ENCODE assay signal across 29 cellular contexts in the genomic region with DNA sequence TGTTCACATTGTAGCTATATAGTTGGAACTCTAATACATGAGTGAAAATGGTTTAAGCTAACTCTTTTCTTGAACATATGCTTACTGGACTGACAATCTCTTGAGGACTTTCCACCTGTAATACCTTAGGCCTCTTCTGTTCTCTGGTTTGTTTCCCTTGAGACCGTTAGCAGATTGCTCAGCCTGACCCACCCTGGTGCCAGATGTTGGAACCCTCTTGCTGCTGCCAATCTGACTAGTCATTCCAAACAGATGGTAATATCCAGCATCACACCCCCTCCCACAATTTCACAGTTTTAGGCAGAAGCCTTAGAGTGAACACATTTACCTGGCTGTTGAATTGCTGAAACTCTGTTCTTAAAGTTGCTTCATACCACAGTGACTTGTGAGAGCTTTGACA. TPM values are rescaled to one million over a fixed set of nuclear protein-coding genes. Genes with fewer than 3 reads are reported as not detected.
DNase-seq lines count a peak whose midpoint lies in the region; ATAC-seq and TF ChIP-seq lines count a peak whose summit lies in the region.
"Had no signal": no experiment of that assay in that cellular context is flagged by ENCODE, and none has a peak within 500 bp of the region (broad histone marks: within the 10 kb centered on the region; RNA-seq: fewer than 3 reads in every experiment).

No MANE protein-coding gene starts in this region.

- peaks cover 20% of the 10 kb centered on the region for H3K4me1 Mint-ChIP-seq in WTC11
- H3K4me1 Mint-ChIP-seq: activated CD8-positive, alpha-beta memory T cell treated with anti-CD3 and anti-CD28 coated beads, Interleukin-2, amount 10 ng/mL, durations not matched to agents 7 days and 5 days; activated naive CD4-positive, alpha-beta T cell treated with anti-CD3 and anti-CD28 coated beads, Interleukin-2, amount 10 ng/mL, durations not matched to agents 7 days and 5 days; CD4-positive, alpha-beta memory T cell; immature natural killer cell; natural killer cell had no signal

- H3K4me1 ChIP-seq in muscle layer of colon (ENCODE audit: insufficient read depth, low read length) (peaks cover 56% of the 10 kb centered on the region), tibial artery (peaks cover 0 to 98% (median 41%) of the 10 kb centered on the region in 4 donors)

- H3K9me3 ChIP-seq in muscle layer of colon (ENCODE audit: low read length) (no peaks in the 10 kb centered on the region), tibial artery (no peaks in the 10 kb centered on the region)
- H3K9me3 ChIP-seq: upper lobe of left lung had no signal

- ATAC-seq in WTC11 = no peak
- ATAC-seq in stimulated activated naive CD8-positive, alpha-beta T cell treated with anti-CD3 and anti-CD28 coated beads, Interleukin-15, Interleukin-2, amounts not matched to agents 100 U/mL and 50 U/mL, for 24 hours = no peak
- ATAC-seq: activated CD8-positive, alpha-beta memory T cell treated with anti-CD3 and anti-CD28 coated beads, Interleukin-2, amount 10 ng/mL, durations not matched to agents 7 days and 5 days; GM23338; K562; natural killer cell had no signal

- H3K9me3 Mint-ChIP-seq in WTC11 = peaks cover 14% of the 10 kb centered on the region

- peaks cover 29% of the 10 kb centered on the region for H3K36me3 Mint-ChIP-seq in WTC11
- H3K36me3 Mint-ChIP-seq: activated CD8-positive, alpha-beta memory T cell treated with anti-CD3 and anti-CD28 coated beads, Interleukin-2, amount 10 ng/mL, durations not matched to agents 7 days and 5 days; activated naive CD4-positive, alpha-beta T cell treated with anti-CD3 and anti-CD28 coated beads, Interleukin-2, amount 10 ng/mL, durations not matched to agents 7 days and 5 days; immature natural killer cell; natural killer cell had no signal

- no peak for TF ChIP-seq CTCF in WTC11 (IDR thresholded peaks at IDR 0.05)
- TF ChIP-seq CTCF in tibial artery (IDR thresholded peaks at IDR 0.05) = no peak

- H3K36me3 ChIP-seq in muscle layer of colon (ENCODE audit: insufficient read depth, low read length) (peaks cover 23% of the 10 kb centered on the region), tibial artery (peaks cover 0 to 6% (median 0%) of the 10 kb centered on the region in 3 donors)
- H3K36me3 ChIP-seq: upper lobe of left lung had no signal

- H3K27ac ChIP-seq in muscle layer of colon (ENCODE audit: low read depth, low read length) (peak overlapping the region; percentile 61), tibial artery (peak overlapping the region; percentile 89 to 94)
- H3K27ac ChIP-seq: 22Rv1, dorsolateral prefrontal cortex, VCaP had no signal

- DNase-seq in NCI-H82 (lab: John Stamatoyannopoulos, UW) = peak; percentile 32
- DNase-seq in NCI-H82 treated with DMSO at 0.1 percent for 48 hours (lab: John Stamatoyannopoulos, UW; ENCODE audit: unreplicated experiment) = no peak
- DNase-seq in WTC11 (ENCODE audit: low spot score) = no peak
- DNase-seq in tibial artery = no peak
- DNase-seq in NCI-H446 (lab: John Stamatoyannopoulos, UW) = no peak
- no peak for DNase-seq in T-helper 9 cell
- DNase-seq in stimulated activated naive CD8-positive, alpha-beta T cell treated with anti-CD3 and anti-CD28 coated beads, Interleukin-15, Interleukin-2, amounts not matched to agents 100 U/mL and 50 U/mL, for 24 hours = no peak
- DNase-seq: activated CD4-positive, alpha-beta T cell treated with anti-CD3 and anti-CD28 coated beads, Interleukin-2, amount 50 U/mL, for 1 hour; activated CD8-positive, alpha-beta memory T cell treated with anti-CD3 and anti-CD28 coated beads, Interleukin-2, amount 10 ng/mL, durations not matched to agents 7 days and 5 days; activated naive CD4-positive, alpha-beta T cell treated with anti-CD3 and anti-CD28 coated beads, Interleukin-2, amount 10 ng/mL, durations not matched to agents 7 days and 5 days; amygdala; caudate nucleus; CD4-positive, alpha-beta memory T cell; DMS153; dorsolateral prefrontal cortex; immature natural killer cell; natural killer cell; NCI-H1436; retina; stimulated activated CD4-positive, alpha-beta T cell treated with anti-CD3 and anti-CD28 coated beads, Interleukin-4, amount 100 ng/mL, for 4 hours; upper lobe of left lung had no signal

- peak overlapping the region; percentile 17 for H3K9ac ChIP-seq in muscle layer of colon (ENCODE audit: low read length)

- intact Hi-C loops in tibial artery (cut with DNase I; ENCODE audit: low total_unique reads) = no loop called here

- H3K4me3 Mint-ChIP-seq in WTC11 = no peak overlapping the region
- H3K4me3 Mint-ChIP-seq: activated CD8-positive, alpha-beta memory T cell treated with anti-CD3 and anti-CD28 coated beads, Interleukin-2, amount 10 ng/mL, durations not matched to agents 7 days and 5 days; activated naive CD4-positive, alpha-beta T cell treated with anti-CD3 and anti-CD28 coated beads, Interleukin-2, amount 10 ng/mL, durations not matched to agents 7 days and 5 days; activated T-helper 1 cell treated with anti-CD3 and anti-CD28 coated beads, Interleukin-12 subunit alpha, Interleukin-12 subunit beta, Interleukin-2, Interleukin-4 antibody, amounts not matched to agents 30 ng/mL and 10 ng/mL and 1 ng/mL, durations not matched to agents 14 hours and 24 hours and 36 hours; CD4-positive, alpha-beta memory T cell; GM23338; immature natural killer cell; natural killer cell; stimulated activated naive CD8-positive, alpha-beta T cell treated with anti-CD3 and anti-CD28 coated beads, Interleukin-15, Interleukin-2, amounts not matched to agents 100 ng/mL and 50 ng/mL, for 24 hours; T-helper 2 cell treated with Interferon-gamma antibody and Interleukin-4, amounts not matched to agents 5 μg/mL and 100 μg/mL, for 36 hours had no signal

- H3K4me3 ChIP-seq in muscle layer of colon (ENCODE audit: low read depth in 1 of 2, low read length in 2 of 2) (no peak overlapping the region), tibial artery (peak overlapping the region in 1 of 2 donors; percentile 15)
- H3K4me3 ChIP-seq: dorsolateral prefrontal cortex, GM23338, K562, upper lobe of left lung had no signal

- peak overlapping the region; percentile 1; the same call in 1 of the 2 replicates for H3K27ac Mint-ChIP-seq in WTC11
- H3K27ac Mint-ChIP-seq: activated CD8-positive, alpha-beta memory T cell treated with anti-CD3 and anti-CD28 coated beads, Interleukin-2, amount 10 ng/mL, durations not matched to agents 7 days and 5 days; activated naive CD4-positive, alpha-beta T cell treated with anti-CD3 and anti-CD28 coated beads, Interleukin-2, amount 10 ng/mL, durations not matched to agents 7 days and 5 days; activated T-helper 1 cell treated with anti-CD3 and anti-CD28 coated beads, Interleukin-12 subunit alpha, Interleukin-12 subunit beta, Interleukin-2, Interleukin-4 antibody, amounts not matched to agents 30 ng/mL and 10 ng/mL and 1 ng/mL, durations not matched to agents 14 hours and 24 hours and 36 hours; CD4-positive, alpha-beta memory T cell; immature natural killer cell; natural killer cell; stimulated activated naive CD8-positive, alpha-beta T cell treated with anti-CD3 and anti-CD28 coated beads, Interleukin-15, Interleukin-2, amounts not matched to agents 100 ng/mL and 50 ng/mL, for 24 hours; T-helper 2 cell treated with Interferon-gamma antibody and Interleukin-4, amounts not matched to agents 5 μg/mL and 100 μg/mL, for 36 hours had no signal

- CTCF ChIA-PET in WTC11 (lab: Charles Lee) = no interaction called here

- no peaks in the 10 kb centered on the region for H3K27me3 Mint-ChIP-seq in WTC11 (ENCODE audit: low read depth)
- H3K27me3 Mint-ChIP-seq: activated naive CD4-positive, alpha-beta T cell treated with anti-CD3 and anti-CD28 coated beads, Interleukin-2, amount 10 ng/mL, durations not matched to agents 7 days and 5 days; stimulated activated naive CD8-positive, alpha-beta T cell treated with anti-CD3 and anti-CD28 coated beads, Interleukin-15, Interleukin-2, amounts not matched to agents 100 ng/mL and 50 ng/mL, for 24 hours had no signal

- H3K27me3 ChIP-seq in muscle layer of colon (ENCODE audit: control insufficient read depth in 1 of 2, insufficient read depth in 2 of 2, low read length in 2 of 2) = no peaks in the 10 kb centered on the region
- H3K27me3 ChIP-seq in tibial artery = no peaks in the 10 kb centered on the region
- H3K27me3 ChIP-seq: dorsolateral prefrontal cortex, upper lobe of left lung had no signal

- POLR2A ChIA-PET in WTC11 (lab: Charles Lee) = no interaction called here

TF ChIP-seq in WTC11, 78 proteins besides CTCF, POLR2A, EP300 and RAD21 (continues in another document):
- TF ChIP-seq NR1H2 (CRISPR knock-in tag; IDR thresholded peaks at IDR 0.05) = no peak
- TF ChIP-seq GRHL2 (CRISPR knock-in tag; IDR thresholded peaks at IDR 0.05; ENCODE audit: insufficient replicate concordance, severe bottlenecking) = no peak
- TF ChIP-seq, protein P1, sequence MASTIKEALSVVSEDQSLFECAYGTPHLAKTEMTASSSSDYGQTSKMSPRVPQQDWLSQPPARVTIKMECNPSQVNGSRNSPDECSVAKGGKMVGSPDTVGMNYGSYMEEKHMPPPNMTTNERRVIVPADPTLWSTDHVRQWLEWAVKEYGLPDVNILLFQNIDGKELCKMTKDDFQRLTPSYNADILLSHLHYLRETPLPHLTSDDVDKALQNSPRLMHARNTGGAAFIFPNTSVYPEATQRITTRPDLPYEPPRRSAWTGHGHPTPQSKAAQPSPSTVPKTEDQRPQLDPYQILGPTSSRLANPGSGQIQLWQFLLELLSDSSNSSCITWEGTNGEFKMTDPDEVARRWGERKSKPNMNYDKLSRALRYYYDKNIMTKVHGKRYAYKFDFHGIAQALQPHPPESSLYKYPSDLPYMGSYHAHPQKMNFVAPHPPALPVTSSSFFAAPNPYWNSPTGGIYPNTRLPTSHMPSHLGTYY (CRISPR knock-in tag; IDR thresholded peaks at IDR 0.05) = no peak
- TF ChIP-seq MYBL2 (CRISPR knock-in tag; IDR thresholded peaks at IDR 0.05) = no peak
- no peak for TF ChIP-seq TP53 (CRISPR knock-in tag; IDR thresholded peaks at IDR 0.05)
- TF ChIP-seq, protein P2, sequence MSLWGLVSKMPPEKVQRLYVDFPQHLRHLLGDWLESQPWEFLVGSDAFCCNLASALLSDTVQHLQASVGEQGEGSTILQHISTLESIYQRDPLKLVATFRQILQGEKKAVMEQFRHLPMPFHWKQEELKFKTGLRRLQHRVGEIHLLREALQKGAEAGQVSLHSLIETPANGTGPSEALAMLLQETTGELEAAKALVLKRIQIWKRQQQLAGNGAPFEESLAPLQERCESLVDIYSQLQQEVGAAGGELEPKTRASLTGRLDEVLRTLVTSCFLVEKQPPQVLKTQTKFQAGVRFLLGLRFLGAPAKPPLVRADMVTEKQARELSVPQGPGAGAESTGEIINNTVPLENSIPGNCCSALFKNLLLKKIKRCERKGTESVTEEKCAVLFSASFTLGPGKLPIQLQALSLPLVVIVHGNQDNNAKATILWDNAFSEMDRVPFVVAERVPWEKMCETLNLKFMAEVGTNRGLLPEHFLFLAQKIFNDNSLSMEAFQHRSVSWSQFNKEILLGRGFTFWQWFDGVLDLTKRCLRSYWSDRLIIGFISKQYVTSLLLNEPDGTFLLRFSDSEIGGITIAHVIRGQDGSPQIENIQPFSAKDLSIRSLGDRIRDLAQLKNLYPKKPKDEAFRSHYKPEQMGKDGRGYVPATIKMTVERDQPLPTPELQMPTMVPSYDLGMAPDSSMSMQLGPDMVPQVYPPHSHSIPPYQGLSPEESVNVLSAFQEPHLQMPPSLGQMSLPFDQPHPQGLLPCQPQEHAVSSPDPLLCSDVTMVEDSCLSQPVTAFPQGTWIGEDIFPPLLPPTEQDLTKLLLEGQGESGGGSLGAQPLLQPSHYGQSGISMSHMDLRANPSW (CRISPR knock-in tag; conservative IDR thresholded peaks at IDR 0.05; ENCODE audit: low read depth) = no peak

RNA-seq across cellular contexts. Expression of a gene that starts 18.7 kb away (rescaled TPM):
- 120 to 147 TPM (median 127 TPM) in 3 replicates for total RNA-seq in WTC11 (2021)
- total RNA-seq: CD4-positive, alpha-beta memory T cell had no signal
